ENCODE assay signal across 15 cellular contexts in genomic region chr5:73333944-73334703, GRCh38.
"Had no signal": no experiment of that assay in that cellular context is flagged by ENCODE, and none has a peak within 500 bp of the region (broad histone marks: within the 10 kb centered on the region; RNA-seq: fewer than 3 reads in every experiment).

No MANE protein-coding gene starts in this region.

- DNase-seq: effector memory CD4-positive, alpha-beta T cell; gastrocnemius medialis; heart right ventricle; hypothalamus; kidney glomerular epithelial cell; mesendoderm; naive B cell; posterior cingulate gyrus; small intestine; stimulated activated CD4-positive, alpha-beta T cell treated with anti-CD3 and anti-CD28 coated beads, Interleukin-12 subunit alpha, Interleukin-12 subunit beta, amount 100 ng/mL, for 4 hours; stimulated activated naive CD4-positive, alpha-beta T cell; stomach; substantia nigra; transverse colon had no signal

- H3K4me1 ChIP-seq: gastrocnemius medialis, transverse colon had no signal

- ATAC-seq: esophagus mucosa, heart right ventricle had no signal

- H3K36me3 ChIP-seq: gastrocnemius medialis, heart right ventricle, stomach, transverse colon had no signal

- H3K4me3 ChIP-seq: gastrocnemius medialis, heart right ventricle, stomach, transverse colon had no signal

- H3K27ac ChIP-seq: gastrocnemius medialis, heart right ventricle, stomach, transverse colon had no signal
